ENCODE assay signal across 14 cellular contexts in genomic region chr6:90676516-90676915, GRCh38.
"Had no signal": no experiment of that assay in that cellular context is flagged by ENCODE, and none has a peak within 500 bp of the region (broad histone marks: within the 10 kb centered on the region; RNA-seq: fewer than 3 reads in every experiment).

No MANE protein-coding gene starts in this region.

- H3K27me3 ChIP-seq: ascending aorta, left lung, stomach, testis had no signal

- H3K4me1 Mint-ChIP-seq: activated B cell treated with CpG ODN at 0.5 μM for 24 hours; activated CD4-positive, alpha-beta T cell treated with anti-CD3 and anti-CD28 coated beads, Interleukin-2, amount 10 ng/mL, durations not matched to agents 24 days and 14 days; activated naive CD8-positive, alpha-beta T cell treated with anti-CD3 and anti-CD28 coated beads, Interleukin-2, amount 50 U/mL, for 24 hours; activated T-helper 17 cell treated with anti-CD3 and anti-CD28 coated beads, Interleukin-2, amount 50 U/mL, for 72 hours; naive thymus-derived CD8-positive, alpha-beta T cell had no signal

- DNase-seq: activated B cell treated with CpG ODN at 0.5 μM for 24 hours; activated CD4-positive, alpha-beta T cell treated with anti-CD3 and anti-CD28 coated beads, Interleukin-2, amount 10 ng/mL, durations not matched to agents 24 days and 14 days; activated naive CD4-positive, alpha-beta T cell treated with Interleukin-2 at 50 U/mL for 16 hours; activated naive CD8-positive, alpha-beta T cell treated with anti-CD3 and anti-CD28 coated beads, Interleukin-2, amount 50 U/mL, for 24 hours; head of caudate nucleus; kidney; left lung; naive thymus-derived CD8-positive, alpha-beta T cell; stimulated activated CD4-positive, alpha-beta T cell treated with anti-CD3 and anti-CD28 coated beads, Interleukin-12 subunit alpha, Interleukin-12 subunit beta, amount 100 ng/mL, for 4 hours; stimulated activated CD4-positive, alpha-beta T cell treated with anti-CD3 and anti-CD28 coated beads, Interleukin-2, amount 100 ng/mL, for 24 hours; stomach; testis had no signal

- H3K9me3 Mint-ChIP-seq: activated B cell treated with CpG ODN at 0.5 μM for 24 hours; activated CD4-positive, alpha-beta T cell treated with anti-CD3 and anti-CD28 coated beads, Interleukin-2, amount 10 ng/mL, durations not matched to agents 24 days and 14 days; activated naive CD8-positive, alpha-beta T cell treated with anti-CD3 and anti-CD28 coated beads, Interleukin-2, amount 50 U/mL, for 24 hours; activated T-helper 17 cell treated with anti-CD3 and anti-CD28 coated beads, Interleukin-2, amount 50 U/mL, for 72 hours; naive thymus-derived CD8-positive, alpha-beta T cell had no signal

- H3K9me3 ChIP-seq: ascending aorta, left lung, stomach, testis had no signal

- H3K27ac Mint-ChIP-seq: activated B cell treated with CpG ODN at 0.5 μM for 24 hours; activated CD4-positive, alpha-beta T cell treated with anti-CD3 and anti-CD28 coated beads, Interleukin-2, amount 10 ng/mL, durations not matched to agents 24 days and 14 days; activated naive CD8-positive, alpha-beta T cell treated with anti-CD3 and anti-CD28 coated beads, Interleukin-2, amount 50 U/mL, for 24 hours; activated T-helper 17 cell treated with anti-CD3 and anti-CD28 coated beads, Interleukin-2, amount 50 U/mL, for 72 hours; naive thymus-derived CD8-positive, alpha-beta T cell had no signal

- H3K4me3 Mint-ChIP-seq: activated B cell treated with CpG ODN at 0.5 μM for 24 hours; activated CD4-positive, alpha-beta T cell treated with anti-CD3 and anti-CD28 coated beads, Interleukin-2, amount 10 ng/mL, durations not matched to agents 24 days and 14 days; activated naive CD8-positive, alpha-beta T cell treated with anti-CD3 and anti-CD28 coated beads, Interleukin-2, amount 50 U/mL, for 24 hours; activated T-helper 17 cell treated with anti-CD3 and anti-CD28 coated beads, Interleukin-2, amount 50 U/mL, for 72 hours; naive thymus-derived CD8-positive, alpha-beta T cell had no signal

- H3K4me3 ChIP-seq: ascending aorta, left lung, stomach, testis had no signal

- H3K27ac ChIP-seq: ascending aorta, left lung, stomach, testis had no signal

- H3K36me3 ChIP-seq: ascending aorta, left lung, stomach had no signal

- H3K36me3 Mint-ChIP-seq: naive thymus-derived CD8-positive, alpha-beta T cell had no signal

- H3K4me1 ChIP-seq: ascending aorta, left lung, stomach, testis had no signal
